ENCODE assay signal across 8 cellular contexts in genomic region chr15:85625856-85626255, GRCh38.
DNase-seq lines count a peak whose midpoint lies in the region; ATAC-seq and TF ChIP-seq lines count a peak whose summit lies in the region.

No MANE protein-coding gene starts in this region.

- POLR2A ChIA-PET in Caco-2 (lab: Charles Lee) = no interaction called here

- intact Hi-C loops in Caco-2 (cut with micrococcal nuclease; ENCODE audit: unreplicated experiment) = no loop called here

- H3K27me3 ChIP-seq in adipocyte (replicated peaks; ENCODE audit: control insufficient read depth, insufficient read depth, low read length) = no peaks in the 10 kb centered on the region
- H3K27me3 ChIP-seq in muscle layer of duodenum (ENCODE audit: low read depth, low read length) = no peaks in the 10 kb centered on the region
- H3K27me3 ChIP-seq in Caco-2 (replicated peaks; ENCODE audit: control insufficient read depth, insufficient read depth, low read length) = no peaks in the 10 kb centered on the region

- peak overlapping the region; percentile 94 for H3K27ac ChIP-seq in muscle layer of duodenum (ENCODE audit: low read length)

- no peaks in the 10 kb centered on the region for H3K9me3 Mint-ChIP-seq in Caco-2 (ENCODE audit: unreplicated experiment)

- H3K9me3 ChIP-seq in adipocyte (ENCODE audit: control insufficient read depth, low read length) (no peaks in the 10 kb centered on the region), muscle layer of duodenum (ENCODE audit: control insufficient read depth in 1 of 2, low read length in 2 of 2) (no peaks in the 10 kb centered on the region), Caco-2 (no peaks in the 10 kb centered on the region)

- no peaks in the 10 kb centered on the region for H3K27me3 Mint-ChIP-seq in Caco-2 (ENCODE audit: insufficient read depth, unreplicated experiment)

- H3K9ac ChIP-seq in adipocyte (ENCODE audit: low read length) = no peak overlapping the region

- H3K36me3 ChIP-seq in adipocyte (ENCODE audit: control insufficient read depth, insufficient read depth, low read length, severe bottlenecking) = peaks cover 6% of the 10 kb centered on the region
- peaks cover 0 to 9% of the 10 kb centered on the region in 2 donors for H3K36me3 ChIP-seq in muscle layer of duodenum (ENCODE audit: control insufficient read depth in 1 of 2, insufficient read depth in 2 of 2, low read length in 2 of 2)
- no peaks in the 10 kb centered on the region for H3K36me3 ChIP-seq in Caco-2 (ENCODE audit: control insufficient read depth, insufficient read depth, low read length)

- no peak overlapping the region for H3K27ac Mint-ChIP-seq in Caco-2 (ENCODE audit: unreplicated experiment)

- no peak for TF ChIP-seq CTCF in Caco-2 (IDR thresholded peaks at IDR 0.05; ENCODE audit: insufficient read depth in 1 of 2, low read depth in 1 of 2, low read length in 1 of 2, severe bottlenecking in 1 of 2, unreplicated experiment in 1 of 2)

- peaks cover 4% of the 10 kb centered on the region for H3K36me3 Mint-ChIP-seq in Caco-2 (ENCODE audit: insufficient read depth, unreplicated experiment)

- CTCF ChIA-PET in Caco-2 (lab: Charles Lee) = no interaction called here

- DNase-seq in activated naive CD4-positive, alpha-beta T cell treated with Interleukin-2 at 50 U/mL for 16 hours = peak; percentile 50
- DNase-seq in activated naive CD4-positive, alpha-beta T cell (lab: John Stamatoyannopoulos, UW) = no peak
- DNase-seq in adipocyte (ENCODE audit: low read depth) (peak; percentile 71), Caco-2 (no peak), SKM-1 treated with dmso at 0.1 percent for 144 hours (lab: John Stamatoyannopoulos, UW; ENCODE audit: unreplicated experiment) (no peak), kidney tubule cell (ENCODE audit: low spot score) (no peak)

- H3K4me1 Mint-ChIP-seq in Caco-2 (ENCODE audit: low read depth, unreplicated experiment) = peaks cover 15% of the 10 kb centered on the region

- BruUV-seq in Caco-2 (replicated peaks; lab: Mats Ljungman, UMichigan) = no TSS peak

- peaks cover 53% of the 10 kb centered on the region for H3K4me1 ChIP-seq in adipocyte (ENCODE audit: control insufficient read depth, insufficient read depth, low read length)
- H3K4me1 ChIP-seq in muscle layer of duodenum (ENCODE audit: control insufficient read depth in 1 of 2, insufficient read depth in 2 of 2, low read length in 2 of 2) = peaks cover 14 to 59% of the 10 kb centered on the region in 2 donors
- peaks cover 7% of the 10 kb centered on the region for H3K4me1 ChIP-seq in Caco-2

- ATAC-seq in HG03175 (IDR thresholded peaks at IDR 0.05; ENCODE audit: unreplicated experiment) = peak; percentile 83

- H3K4me3 ChIP-seq in adipocyte (ENCODE audit: low read length) (no peak overlapping the region), muscle layer of duodenum (ENCODE audit: low read depth in 1 of 2, low read length in 2 of 2) (no peak overlapping the region), Caco-2 (ENCODE audit: low read depth, low read length) (no peak overlapping the region)

- no peak overlapping the region for H3K4me3 Mint-ChIP-seq in Caco-2 (ENCODE audit: unreplicated experiment)

Comparison
In these comparisons a context has a peak if more than half of its experiments do, and no peak if none do; other contexts are left out.
1. DNase-seq: peak in activated naive CD4-positive, alpha-beta T cell treated with Interleukin-2 at 50 U/mL for 16 hours (single experiment) and adipocyte (single experiment); none in activated naive CD4-positive, alpha-beta T cell (0 of 4), Caco-2 (0 of 2), SKM-1 treated with dmso at 0.1 percent for 144 hours (single experiment) and kidney tubule cell (single experiment).